Comparison of ENCODE assay signal across 8 cellular contexts in genomic region chr14:23556700-23557440, GRCh38. TPM values are rescaled to one million over a fixed set of nuclear protein-coding genes. Genes with fewer than 3 reads are reported as not detected.
A peak's percentile ranks its signal among the peaks of the same experiment; 100 is the strongest.
DNase-seq lines count a peak whose midpoint lies in the region; ATAC-seq, FAIRE-seq and TF ChIP-seq lines count a peak whose summit lies in the region.

No MANE protein-coding gene starts in this region.

- FAIRE-seq in kidney (lab: Jason Lieb, UNC), result no peak

- H3K4me3 Mint-ChIP-seq in activated T-cell treated with anti-CD3 and anti-CD28 coated beads, Interleukin-2, amount 50 U/mL, for 4 hours, result peak overlapping the region; percentile 93
- peak overlapping the region; percentile 97 for H3K4me3 Mint-ChIP-seq in activated T-helper 1 cell treated with anti-CD3 and anti-CD28 coated beads, Interleukin-12 subunit alpha, Interleukin-12 subunit beta, Interleukin-2, Interleukin-4 antibody, amounts not matched to agents 30 ng/mL and 10 ng/mL and 1 ng/mL, durations not matched to agents 14 hours and 24 hours and 36 hours

- H3K27me3 Mint-ChIP-seq in activated T-cell treated with anti-CD3 and anti-CD28 coated beads, Interleukin-2, amount 50 U/mL, for 4 hours (ENCODE audit: low read depth), result no peaks in the 10 kb centered on the region
- H3K27me3 Mint-ChIP-seq in activated T-helper 1 cell treated with anti-CD3 and anti-CD28 coated beads, Interleukin-12 subunit alpha, Interleukin-12 subunit beta, Interleukin-2, Interleukin-4 antibody, amounts not matched to agents 30 ng/mL and 10 ng/mL and 1 ng/mL, durations not matched to agents 14 hours and 24 hours and 36 hours (ENCODE audit: insufficient read depth), result no peaks in the 10 kb centered on the region

- no peaks in the 10 kb centered on the region for H3K9me3 Mint-ChIP-seq in activated T-cell treated with anti-CD3 and anti-CD28 coated beads, Interleukin-2, amount 50 U/mL, for 4 hours
- no peaks in the 10 kb centered on the region for H3K9me3 Mint-ChIP-seq in activated T-helper 1 cell treated with anti-CD3 and anti-CD28 coated beads, Interleukin-12 subunit alpha, Interleukin-12 subunit beta, Interleukin-2, Interleukin-4 antibody, amounts not matched to agents 30 ng/mL and 10 ng/mL and 1 ng/mL, durations not matched to agents 14 hours and 24 hours and 36 hours

- H3K27ac ChIP-seq in kidney (ENCODE audit: low read depth in 2 of 2, low read length in 2 of 2) (peak overlapping the region; percentile 97 to 98), thoracic aorta (peak overlapping the region; percentile 93 to 97)

- H3K9me3 ChIP-seq in kidney (ENCODE audit: control insufficient read depth in 1 of 2, low read length in 2 of 2), result no peaks in the 10 kb centered on the region
- H3K9me3 ChIP-seq in thoracic aorta, result no peaks in the 10 kb centered on the region

- H3K4me1 ChIP-seq in kidney (ENCODE audit: control insufficient read depth in 1 of 2, insufficient read depth in 1 of 2, low read depth in 1 of 2, low read length in 2 of 2) (peaks cover 5 to 18% of the 10 kb centered on the region in 2 donors), thoracic aorta (ENCODE audit: control insufficient read depth in 1 of 2, low read depth in 2 of 2) (peaks cover 9 to 23% of the 10 kb centered on the region in 2 donors)

- H3K9ac ChIP-seq in kidney (ENCODE audit: low read length in 2 of 2), result peak overlapping the region; percentile 89 to 98

- peaks cover 24% of the 10 kb centered on the region for H3K4me1 Mint-ChIP-seq in activated T-cell treated with anti-CD3 and anti-CD28 coated beads, Interleukin-2, amount 50 U/mL, for 4 hours (ENCODE audit: low read depth)
- peaks cover 31% of the 10 kb centered on the region for H3K4me1 Mint-ChIP-seq in activated T-helper 1 cell treated with anti-CD3 and anti-CD28 coated beads, Interleukin-12 subunit alpha, Interleukin-12 subunit beta, Interleukin-2, Interleukin-4 antibody, amounts not matched to agents 30 ng/mL and 10 ng/mL and 1 ng/mL, durations not matched to agents 14 hours and 24 hours and 36 hours (ENCODE audit: low read depth)

- H3K27me3 ChIP-seq in thoracic aorta (replicated peaks; ENCODE audit: insufficient read depth), result no peaks in the 10 kb centered on the region

- ATAC-seq in activated T-cell treated with anti-CD3 and anti-CD28 coated beads, Interleukin-2, amount 50 U/mL, for 4 hours, result no peak
- ATAC-seq in thoracic aorta (ENCODE audit: insufficient number of reproducible peaks, low FRiP score, low read depth) (no peak), GM18867 (IDR thresholded peaks at IDR 0.05; ENCODE audit: unreplicated experiment) (no peak)

- H3K36me3 Mint-ChIP-seq in activated T-cell treated with anti-CD3 and anti-CD28 coated beads, Interleukin-2, amount 50 U/mL, for 4 hours (ENCODE audit: insufficient read depth), result peaks cover 21% of the 10 kb centered on the region
- peaks cover 29% of the 10 kb centered on the region for H3K36me3 Mint-ChIP-seq in activated T-helper 1 cell treated with anti-CD3 and anti-CD28 coated beads, Interleukin-12 subunit alpha, Interleukin-12 subunit beta, Interleukin-2, Interleukin-4 antibody, amounts not matched to agents 30 ng/mL and 10 ng/mL and 1 ng/mL, durations not matched to agents 14 hours and 24 hours and 36 hours (ENCODE audit: low read depth)

- H3K4me3 ChIP-seq in kidney (ENCODE audit: low read length in 2 of 2), result peak overlapping the region; percentile 85 to 88
- H3K4me3 ChIP-seq in thoracic aorta, result peak overlapping the region; percentile 99

- TF ChIP-seq CTCF in kidney (IDR thresholded peaks at IDR 0.05; ENCODE audit: borderline replicate concordance, extremely low read depth, insufficient read depth), result no peak
- no peak for TF ChIP-seq CTCF in thoracic aorta (IDR thresholded peaks at IDR 0.05)

- intact Hi-C loops in activated T-helper 1 cell treated with anti-CD3 and anti-CD28 coated beads, Interleukin-12 subunit alpha, Interleukin-12 subunit beta, Interleukin-2, Interleukin-4 antibody, amounts not matched to agents 30 ng/mL and 10 ng/mL and 1 ng/mL, durations not matched to agents 14 hours and 24 hours and 36 hours (cut with micrococcal nuclease), result loop anchor here (1.0 to 5.0 kb wide), 2 partner anchors 10 to 555 kb away; partner anchors contain the start of genes AP1G2, DCAF11 and NRL
- intact Hi-C loops in kidney (cut with DNase I), result no loop called here

- peak overlapping the region; percentile 97 for H3K27ac Mint-ChIP-seq in activated T-helper 1 cell treated with anti-CD3 and anti-CD28 coated beads, Interleukin-12 subunit alpha, Interleukin-12 subunit beta, Interleukin-2, Interleukin-4 antibody, amounts not matched to agents 30 ng/mL and 10 ng/mL and 1 ng/mL, durations not matched to agents 14 hours and 24 hours and 36 hours

- H3K36me3 ChIP-seq in kidney (ENCODE audit: control insufficient read depth in 1 of 2, insufficient read depth in 2 of 2, low read length in 2 of 2) (peaks cover 12 to 13% of the 10 kb centered on the region in 2 donors), thoracic aorta (peaks cover 6% of the 10 kb centered on the region)

- no peak for DNase-seq in activated T-cell treated with anti-CD3 and anti-CD28 coated beads, Interleukin-2, amount 50 U/mL, for 4 hours
- DNase-seq in activated T-cell treated with anti-CD3 and anti-CD28 coated beads for 4 hours (no peak), kidney (peak; percentile 74), thoracic aorta (ENCODE audit: low spot score) (no peak), NCI-H1092 (lab: John Stamatoyannopoulos, UW) (no peak), COR-L47 (lab: John Stamatoyannopoulos, UW) (no peak)
- DNase-seq in activated T-helper 1 cell treated with anti-CD3 and anti-CD28 coated beads, Interleukin-12 subunit alpha, Interleukin-12 subunit beta, Interleukin-2, Interleukin-4 antibody, amounts not matched to agents 30 ng/mL and 10 ng/mL and 1 ng/mL, durations not matched to agents 14 hours and 24 hours and 36 hours (ENCODE audit: low spot score), result no peak

RNA-seq across cellular contexts. Expression of gene THTPA, which starts 0.8 kb away (rescaled TPM):
- total RNA-seq in activated T-cell treated with anti-CD3 and anti-CD28 coated beads, Interleukin-2, amount 50 U/mL, for 4 hours, result 10 to 100 TPM; 17.1 to 18.8 (median 17.6) TPM
- total RNA-seq in activated T-helper 1 cell treated with anti-CD3 and anti-CD28 coated beads, Interleukin-12 subunit alpha, Interleukin-12 subunit beta, Interleukin-2, Interleukin-4 antibody, amounts not matched to agents 30 ng/mL and 10 ng/mL and 1 ng/mL, durations not matched to agents 14 hours and 24 hours and 36 hours, result 14.3 and 14.5 TPM in 2 replicates
- total RNA-seq in kidney (24.4 TPM), thoracic aorta (10 to 100 TPM; 17.8 to 30.9 TPM)
- polyA plus RNA-seq in kidney (ENCODE audit: insufficient read depth, low read depth, low replicate concordance), result 38.4 TPM

RNA-seq across cellular contexts. Expression of gene ZFHX2, which starts 5.3 kb away (rescaled TPM):
- total RNA-seq in activated T-cell treated with anti-CD3 and anti-CD28 coated beads, Interleukin-2, amount 50 U/mL, for 4 hours, result 1 to 10 TPM in 2 of 3 donors, under 1 TPM in 1; 0.58 to 1.1 (median 1.1) TPM
- total RNA-seq in activated T-helper 1 cell treated with anti-CD3 and anti-CD28 coated beads, Interleukin-12 subunit alpha, Interleukin-12 subunit beta, Interleukin-2, Interleukin-4 antibody, amounts not matched to agents 30 ng/mL and 10 ng/mL and 1 ng/mL, durations not matched to agents 14 hours and 24 hours and 36 hours, result 2.2 and 2.7 TPM in 2 replicates
- 4.9 TPM for total RNA-seq in kidney
- 6.1 TPM for polyA plus RNA-seq in kidney (ENCODE audit: insufficient read depth, low read depth, low replicate concordance)
- total RNA-seq in thoracic aorta, result 1 to 10 TPM in 1 of 2 donors, under 1 TPM in 1; 0.49 to 1.5 TPM

RNA-seq across cellular contexts. Expression of gene AP1G2, which starts 10.7 kb away (rescaled TPM):
- total RNA-seq in activated T-cell treated with anti-CD3 and anti-CD28 coated beads, Interleukin-2, amount 50 U/mL, for 4 hours, result 100 to 1,000 TPM in 2 of 3 donors, 10 to 100 TPM in 1; 86.9 to 113 (median 108) TPM
- 137 and 145 TPM in 2 replicates for total RNA-seq in activated T-helper 1 cell treated with anti-CD3 and anti-CD28 coated beads, Interleukin-12 subunit alpha, Interleukin-12 subunit beta, Interleukin-2, Interleukin-4 antibody, amounts not matched to agents 30 ng/mL and 10 ng/mL and 1 ng/mL, durations not matched to agents 14 hours and 24 hours and 36 hours
- total RNA-seq in kidney (123 TPM), thoracic aorta (10 to 100 TPM; 36.4 to 61.7 TPM)
- polyA plus RNA-seq in kidney (ENCODE audit: insufficient read depth, low read depth, low replicate concordance), result 56.7 TPM

RNA-seq across cellular contexts. Expression of gene JPH4, which starts 21.7 kb away (rescaled TPM):
- total RNA-seq in activated T-cell treated with anti-CD3 and anti-CD28 coated beads, Interleukin-2, amount 50 U/mL, for 4 hours, result under 1 TPM; 0.11 to 0.27 (median 0.13) TPM
- total RNA-seq in activated T-helper 1 cell treated with anti-CD3 and anti-CD28 coated beads, Interleukin-12 subunit alpha, Interleukin-12 subunit beta, Interleukin-2, Interleukin-4 antibody, amounts not matched to agents 30 ng/mL and 10 ng/mL and 1 ng/mL, durations not matched to agents 14 hours and 24 hours and 36 hours, result 0.05 TPM in 1 of 2 replicates, not detected in the other
- 7.0 TPM for total RNA-seq in kidney
- polyA plus RNA-seq in kidney (ENCODE audit: insufficient read depth, low read depth, low replicate concordance), result 3.6 TPM
- total RNA-seq in thoracic aorta, result 1 to 10 TPM in 1 of 2 donors, not detected in 1; 1.3 TPM
